12 cellular contexts compared by ENCODE assay signal in genomic region chr12:76422878-76423438, GRCh38.
DNase-seq lines count a peak whose midpoint lies in the region; ATAC-seq and TF ChIP-seq lines count a peak whose summit lies in the region.
"Had no signal": no experiment of that assay in that cellular context is flagged by ENCODE, and none has a peak within 500 bp of the region (broad histone marks: within the 10 kb centered on the region; RNA-seq: fewer than 3 reads in every experiment).

No MANE protein-coding gene starts in this region.

- peak; percentile 20 for DNase-seq in AG04450 (ENCODE audit: low read depth, low spot score)
- DNase-seq in M059J (ENCODE audit: low read depth), result peak; percentile 57
- peak; percentile 86 for DNase-seq in choroid plexus epithelial cell (ENCODE audit: low read depth)
- DNase-seq in right lobe of liver, result no peak
- no peak for DNase-seq in effector memory CD8-positive, alpha-beta T cell
- no peak for DNase-seq in activated effector memory CD4-positive, alpha-beta T cell treated with Interleukin-2 at 50 U/mL for 16 hours
- no peak for DNase-seq in NCI-H2196 (lab: John Stamatoyannopoulos, UW; ENCODE audit: unreplicated experiment)
- no peak for DNase-seq in activated CD4-positive, alpha-beta T cell treated with anti-CD3 and anti-CD28 coated beads, Interleukin-2, amount 50 U/mL, for 4 hours
- DNase-seq: Kasumi-1, SW 1271 had no signal

- no peaks in the 10 kb centered on the region for H3K36me3 Mint-ChIP-seq in effector memory CD8-positive, alpha-beta T cell (ENCODE audit: insufficient read depth)

- peaks cover 15 to 37% of the 10 kb centered on the region in 2 donors for H3K4me1 Mint-ChIP-seq in effector memory CD8-positive, alpha-beta T cell (ENCODE audit: low read depth in 2 of 2)
- H3K4me1 Mint-ChIP-seq: CD14-positive monocyte had no signal

- H3K4me3 ChIP-seq in AG04450 (ENCODE audit: low read depth, low read length), result peak overlapping the region; percentile 45
- peak overlapping the region; percentile 52 for H3K4me3 ChIP-seq in choroid plexus epithelial cell (ENCODE audit: low read depth, low read length)
- H3K4me3 ChIP-seq in right lobe of liver, result no peak overlapping the region
- H3K4me3 ChIP-seq: cardiac muscle cell had no signal

- no peak for TF ChIP-seq CTCF in AG04450 (IDR thresholded peaks at IDR 0.05; ENCODE audit: low read depth, low read length)
- no peak for TF ChIP-seq CTCF in choroid plexus epithelial cell (conservative IDR thresholded peaks at IDR 0.05; ENCODE audit: low read depth, low read length)
- TF ChIP-seq CTCF in right lobe of liver (IDR thresholded peaks at IDR 0.05), result no peak

- peak in 3 of 4 donors; percentile 54 to 69 (median 58) for ATAC-seq in right lobe of liver
- no peak for ATAC-seq in effector memory CD8-positive, alpha-beta T cell (replicated peaks)

- 37% methylated on average over 5 of the region's 5 CpGs for WGBS in right lobe of liver (ENCODE audit: insufficient coverage, low coverage, low lambda C conversion rate, missing lambda C conversion rate)

- peaks cover 0 to 14% (median 4%) of the 10 kb centered on the region in 4 donors for H3K4me1 ChIP-seq in right lobe of liver

- H3K27me3 ChIP-seq in AG04450 (ENCODE audit: control insufficient read depth, insufficient read depth, low read length) (no peaks in the 10 kb centered on the region), right lobe of liver (no peaks in the 10 kb centered on the region)
- H3K27me3 ChIP-seq: cardiac muscle cell had no signal

- CTCF ChIA-PET in AG04450 (lab: Charles Lee), result interaction anchor here (1.4 kb wide), 1 partner anchor 163 kb away, joined by 4 read pairs; no protein-coding TSS in a partner anchor

- intact Hi-C loops in right lobe of liver (cut with DNase I), result no loop called here

- H3K9me3 ChIP-seq in AG04450 (ENCODE audit: control insufficient read depth, insufficient read depth, low read length) (peaks cover 9% of the 10 kb centered on the region; the same call in 1 of the 2 replicates), right lobe of liver (no peaks in the 10 kb centered on the region)

- TF ChIP-seq POLR2A in right lobe of liver (IDR thresholded peaks at IDR 0.05), result no peak

- no peaks in the 10 kb centered on the region for H3K36me3 ChIP-seq in right lobe of liver
- H3K36me3 ChIP-seq: cardiac muscle cell had no signal

- no peak overlapping the region for H3K27ac ChIP-seq in AG04450 (ENCODE audit: low read depth, low read length)
- no peak overlapping the region for H3K27ac ChIP-seq in right lobe of liver
- H3K27ac ChIP-seq: cardiac muscle cell had no signal

- H3K27me3 Mint-ChIP-seq in effector memory CD8-positive, alpha-beta T cell, result no peaks in the 10 kb centered on the region

- H3K27ac Mint-ChIP-seq in effector memory CD8-positive, alpha-beta T cell, result peak overlapping the region in 1 of 2 donors; percentile 3

- POLR2A ChIA-PET in AG04450 (lab: Yijun Ruan, JAX), result no interaction called here

- peak overlapping the region in 1 of 2 donors; percentile 1 for H3K4me3 Mint-ChIP-seq in effector memory CD8-positive, alpha-beta T cell
- H3K4me3 Mint-ChIP-seq: CD14-positive monocyte had no signal

- no peaks in the 10 kb centered on the region for H3K9me3 Mint-ChIP-seq in effector memory CD8-positive, alpha-beta T cell

Comparison
In these comparisons a context has a peak if more than half of its experiments do, and no peak if none do; other contexts are left out.
1. DNase-seq: peak in AG04450 (single experiment), M059J (single experiment) and choroid plexus epithelial cell (single experiment); none in right lobe of liver (0 of 3), effector memory CD8-positive, alpha-beta T cell (0 of 3), activated effector memory CD4-positive, alpha-beta T cell treated with Interleukin-2 at 50 U/mL for 16 hours (single experiment), NCI-H2196 (single experiment) and activated CD4-positive, alpha-beta T cell treated with anti-CD3 and anti-CD28 coated beads, Interleukin-2, amount 50 U/mL, for 4 hours (0 of 2).
2. H3K4me3 ChIP-seq: peak in AG04450 (single experiment) and choroid plexus epithelial cell (single experiment); none in right lobe of liver (0 of 3).